ENCODE assay signal across 32 cellular contexts in the genomic region with DNA sequence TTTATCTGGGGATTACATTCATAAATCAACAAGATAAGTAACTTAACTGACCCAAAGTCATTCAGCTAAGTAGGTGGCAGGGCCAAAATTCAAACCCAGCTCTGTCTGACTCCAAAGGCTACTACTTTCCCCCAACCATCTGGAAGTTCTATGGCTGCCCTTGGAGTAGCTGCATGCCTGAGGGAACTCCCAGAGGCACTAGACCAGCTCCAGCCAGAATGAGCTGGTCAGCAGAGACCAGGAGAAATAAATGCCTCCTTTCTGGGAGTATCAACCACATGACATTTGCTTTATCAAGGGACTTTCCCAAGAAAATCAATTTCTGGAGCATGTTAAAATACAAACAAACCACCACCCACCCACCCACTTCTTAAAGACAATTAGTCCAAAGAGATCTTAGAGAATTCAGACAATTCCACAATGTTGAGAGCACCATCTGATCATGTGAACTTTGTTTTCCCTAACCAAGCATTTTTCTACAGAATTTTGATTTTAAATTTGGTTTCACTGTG.
"Had no signal": no experiment of that assay in that cellular context is flagged by ENCODE, and none has a peak within 500 bp of the region (broad histone marks: within the 10 kb centered on the region; RNA-seq: fewer than 3 reads in every experiment).

No MANE protein-coding gene starts in this region.

- H3K36me3 Mint-ChIP-seq: activated naive CD4-positive, alpha-beta T cell treated with anti-CD3 and anti-CD28 coated beads, Interleukin-2, amount 10 ng/mL, durations not matched to agents 7 days and 5 days; type B pancreatic cell had no signal

- H3K4me1 Mint-ChIP-seq: activated CD4-positive, alpha-beta T cell treated with anti-CD3 and anti-CD28 coated beads, Interleukin-2, amount 10 ng/mL, durations not matched to agents 24 days and 14 days; activated naive CD4-positive, alpha-beta T cell treated with anti-CD3 and anti-CD28 coated beads, Interleukin-2, amount 10 ng/mL, durations not matched to agents 7 days and 5 days; activated naive CD8-positive, alpha-beta T cell treated with anti-CD3 and anti-CD28 coated beads, Interleukin-2, amount 10 ng/mL, durations not matched to agents 7 days and 5 days; central memory CD8-positive, alpha-beta T cell; mesothelial cell of epicardium; naive thymus-derived CD4-positive, alpha-beta T cell; stimulated activated naive CD8-positive, alpha-beta T cell treated with anti-CD3 and anti-CD28 coated beads, Interleukin-15, amount 100 ng/mL, for 72 hours had no signal

- H3K36me3 ChIP-seq: ascending aorta, gastroesophageal sphincter, uterus had no signal

- H3K27ac Mint-ChIP-seq: activated CD4-positive, alpha-beta memory T cell treated with anti-CD3 and anti-CD28 coated beads for 36 hours; activated CD4-positive, alpha-beta T cell treated with anti-CD3 and anti-CD28 coated beads, Interleukin-2, amount 10 ng/mL, durations not matched to agents 24 days and 14 days; activated naive CD4-positive, alpha-beta T cell treated with anti-CD3 and anti-CD28 coated beads, Interleukin-2, amount 10 ng/mL, durations not matched to agents 7 days and 5 days; activated naive CD8-positive, alpha-beta T cell treated with anti-CD3 and anti-CD28 coated beads, Interleukin-2, amount 10 ng/mL, durations not matched to agents 7 days and 5 days; activated T-helper 1 cell treated with anti-CD3 and anti-CD28 coated beads, Interleukin-12 subunit alpha, Interleukin-12 subunit beta, Interleukin-2, Interleukin-4 antibody, amounts not matched to agents 30 ng/mL and 10 ng/mL and 1 ng/mL, durations not matched to agents 14 hours and 24 hours and 36 hours; mesothelial cell of epicardium; naive thymus-derived CD4-positive, alpha-beta T cell; stimulated activated naive CD8-positive, alpha-beta T cell treated with anti-CD3 and anti-CD28 coated beads, Interleukin-15, amount 100 ng/mL, for 72 hours; T-helper 1 cell treated with Interleukin-12 subunit alpha and Interleukin-12 subunit beta and Interleukin-4 antibody, amounts not matched to agents 30 μg/mL and 1 μg/mL, for 36 hours; type B pancreatic cell had no signal

- ATAC-seq: gastroesophageal sphincter; left cardiac atrium; left ventricle myocardium superior; naive thymus-derived CD4-positive, alpha-beta T cell; right cardiac atrium; stimulated activated naive CD8-positive, alpha-beta T cell treated with anti-CD3 and anti-CD28 coated beads, Interleukin-15, amount 100 ng/mL, for 72 hours had no signal

- H3K27me3 ChIP-seq: ascending aorta, gastroesophageal sphincter, hepatocyte, uterus had no signal

- H3K27ac ChIP-seq: ascending aorta, gastroesophageal sphincter, hepatocyte, uterus had no signal

- H3K9me3 Mint-ChIP-seq: activated CD4-positive, alpha-beta memory T cell treated with anti-CD3 and anti-CD28 coated beads for 36 hours; activated naive CD4-positive, alpha-beta T cell treated with anti-CD3 and anti-CD28 coated beads, Interleukin-2, amount 10 ng/mL, durations not matched to agents 7 days and 5 days; activated naive CD8-positive, alpha-beta T cell treated with anti-CD3 and anti-CD28 coated beads, Interleukin-2, amount 10 ng/mL, durations not matched to agents 7 days and 5 days; central memory CD8-positive, alpha-beta T cell had no signal

- H3K4me3 ChIP-seq: ascending aorta, gastroesophageal sphincter, hepatocyte, uterus had no signal

- H3K4me3 Mint-ChIP-seq: activated CD4-positive, alpha-beta memory T cell treated with anti-CD3 and anti-CD28 coated beads for 36 hours; activated CD4-positive, alpha-beta T cell treated with anti-CD3 and anti-CD28 coated beads, Interleukin-2, amount 10 ng/mL, durations not matched to agents 24 days and 14 days; activated naive CD4-positive, alpha-beta T cell treated with anti-CD3 and anti-CD28 coated beads, Interleukin-2, amount 10 ng/mL, durations not matched to agents 7 days and 5 days; activated naive CD8-positive, alpha-beta T cell treated with anti-CD3 and anti-CD28 coated beads, Interleukin-2, amount 10 ng/mL, durations not matched to agents 7 days and 5 days; activated T-helper 1 cell treated with anti-CD3 and anti-CD28 coated beads, Interleukin-12 subunit alpha, Interleukin-12 subunit beta, Interleukin-2, Interleukin-4 antibody, amounts not matched to agents 30 ng/mL and 10 ng/mL and 1 ng/mL, durations not matched to agents 14 hours and 24 hours and 36 hours; central memory CD8-positive, alpha-beta T cell; mesothelial cell of epicardium; naive thymus-derived CD4-positive, alpha-beta T cell; stimulated activated naive CD8-positive, alpha-beta T cell treated with anti-CD3 and anti-CD28 coated beads, Interleukin-15, amount 100 ng/mL, for 72 hours; T-helper 1 cell treated with Interleukin-12 subunit alpha and Interleukin-12 subunit beta and Interleukin-4 antibody, amounts not matched to agents 30 μg/mL and 1 μg/mL, for 36 hours; type B pancreatic cell had no signal

- H3K27me3 Mint-ChIP-seq: activated CD4-positive, alpha-beta memory T cell treated with anti-CD3 and anti-CD28 coated beads for 36 hours; activated CD4-positive, alpha-beta T cell treated with anti-CD3 and anti-CD28 coated beads, Interleukin-2, amount 10 ng/mL, durations not matched to agents 24 days and 14 days; activated naive CD4-positive, alpha-beta T cell treated with anti-CD3 and anti-CD28 coated beads, Interleukin-2, amount 10 ng/mL, durations not matched to agents 7 days and 5 days; activated naive CD8-positive, alpha-beta T cell treated with anti-CD3 and anti-CD28 coated beads, Interleukin-2, amount 10 ng/mL, durations not matched to agents 7 days and 5 days; central memory CD8-positive, alpha-beta T cell; naive thymus-derived CD4-positive, alpha-beta T cell; stimulated activated naive CD8-positive, alpha-beta T cell treated with anti-CD3 and anti-CD28 coated beads, Interleukin-15, amount 100 ng/mL, for 72 hours; type B pancreatic cell had no signal

- FAIRE-seq: bronchial epithelial cell, endometrium had no signal

- H3K9me3 ChIP-seq: ascending aorta, gastroesophageal sphincter, uterus had no signal

- H3K4me1 ChIP-seq: ascending aorta, gastroesophageal sphincter, uterus had no signal

- DNase-seq: activated CD4-positive, alpha-beta memory T cell treated with anti-CD3 and anti-CD28 coated beads for 36 hours; activated CD4-positive, alpha-beta T cell treated with anti-CD3 and anti-CD28 coated beads, Interleukin-2, amount 10 ng/mL, durations not matched to agents 24 days and 14 days; activated CD4-positive, CD25-positive, alpha-beta regulatory T cell treated with anti-CD3 and anti-CD28 coated beads, Interleukin-2, amount 50 U/mL, for 72 hours; activated CD8-positive, alpha-beta memory T cell treated with anti-CD3 and anti-CD28 coated beads, Interleukin-2, amount 50 U/mL, for 4 hours; activated effector memory CD4-positive, alpha-beta T cell treated with anti-CD3 and anti-CD28 coated beads, Interleukin-2, amount 50 U/mL, for 16 hours; activated naive CD4-positive, alpha-beta T cell treated with anti-CD3 and anti-CD28 coated beads, Interleukin-2, amount 10 ng/mL, durations not matched to agents 7 days and 5 days; activated naive CD8-positive, alpha-beta T cell treated with anti-CD3 and anti-CD28 coated beads, Interleukin-2, amount 10 ng/mL, durations not matched to agents 7 days and 5 days; activated T-cell treated with anti-CD3 and anti-CD28 coated beads, Interleukin-2, amount 50 U/mL, for 1 hour; dermis blood vessel endothelial cell; effector CD8-positive, alpha-beta T cell; islet precursor cell; left cardiac atrium; left ventricle myocardium superior; naive thymus-derived CD4-positive, alpha-beta T cell; occipital lobe; right cardiac atrium; stimulated activated CD4-positive, alpha-beta T cell treated with anti-CD3 and anti-CD28 coated beads, Interleukin-4, amount 100 ng/mL, for 1 hour; stimulated activated naive CD8-positive, alpha-beta T cell treated with anti-CD3 and anti-CD28 coated beads, Interleukin-15, amount 100 ng/mL, for 72 hours; substantia nigra; SW 1271; T-helper 9 cell; uterus had no signal
